15 cellular contexts compared by ENCODE assay signal in genomic region chr1:81703736-81704463, GRCh38.
DNase-seq lines count a peak whose midpoint lies in the region; ATAC-seq and TF ChIP-seq lines count a peak whose summit lies in the region.
"Had no signal": no experiment of that assay in that cellular context is flagged by ENCODE, and none has a peak within 500 bp of the region (broad histone marks: within the 10 kb centered on the region; RNA-seq: fewer than 3 reads in every experiment).

No MANE protein-coding gene starts in this region.

- no peaks in the 10 kb centered on the region for H3K27me3 Mint-ChIP-seq in mesothelial cell of epicardium (ENCODE audit: low read depth)
- no peaks in the 10 kb centered on the region for H3K27me3 Mint-ChIP-seq in T-cell

- H3K27ac ChIP-seq in AG04450 (ENCODE audit: low read depth, low read length): peak overlapping the region; percentile 62
- H3K27ac ChIP-seq: suprapubic skin had no signal

- H3K9me3 Mint-ChIP-seq in mesothelial cell of epicardium: no peaks in the 10 kb centered on the region
- H3K9me3 Mint-ChIP-seq in T-cell: peaks cover 6 to 20% (median 8%) of the 10 kb centered on the region in 3 donors

- DNase-seq in AG04450 (ENCODE audit: low read depth, low spot score): no peak
- peak; percentile 82 for DNase-seq in epithelial cell of esophagus (ENCODE audit: low read depth)
- DNase-seq in mesothelial cell of epicardium (ENCODE audit: low spot score in 2 of 2, unreplicated experiment in 2 of 2): no peak
- no peak for DNase-seq in T-cell
- DNase-seq in H4 (ENCODE audit: low spot score): no peak
- DNase-seq: DMS 273 treated with DMSO at 0.1 percent for 48 hours, NCI-H1417, NCI-H510A, nucleus accumbens had no signal

- TF ChIP-seq CTCF in AG04450 (IDR thresholded peaks at IDR 0.05; ENCODE audit: low read depth, low read length) (no peak), epithelial cell of esophagus (IDR thresholded peaks at IDR 0.05; ENCODE audit: insufficient read depth, low read depth, low read length, missing control alignments) (no peak), mesothelial cell of epicardium (IDR thresholded peaks at IDR 0.05; ENCODE audit: unreplicated experiment) (no peak)

- no peak for TF ChIP-seq RAD21 in Ishikawa (IDR thresholded peaks at IDR 0.05; ENCODE audit: low read depth)

- peak overlapping the region; percentile 19 for H3K27ac Mint-ChIP-seq in mesothelial cell of epicardium
- no peak overlapping the region for H3K27ac Mint-ChIP-seq in T-cell

- H3K36me3 Mint-ChIP-seq in mesothelial cell of epicardium (no peaks in the 10 kb centered on the region), T-cell (no peaks in the 10 kb centered on the region)

- TF ChIP-seq EP300 in Ishikawa (IDR thresholded peaks at IDR 0.05; ENCODE audit: borderline replicate concordance): peak; percentile 47; the same call in 1 of the 2 replicates

- no peaks in the 10 kb centered on the region for H3K9me3 ChIP-seq in AG04450 (ENCODE audit: control insufficient read depth, insufficient read depth, low read length)
- H3K9me3 ChIP-seq: suprapubic skin had no signal

- H3K4me3 ChIP-seq in AG04450 (ENCODE audit: low read depth, low read length) (no peak overlapping the region), epithelial cell of esophagus (ENCODE audit: low read length) (peak overlapping the region; percentile 61)
- H3K4me3 ChIP-seq: K562, lung, suprapubic skin had no signal

- POLR2A ChIA-PET in AG04450 (lab: Yijun Ruan, JAX): no interaction called here
- POLR2A ChIA-PET in T-cell (lab: Charles Lee): no interaction called here

- H3K4me1 Mint-ChIP-seq in mesothelial cell of epicardium (peaks cover 64% of the 10 kb centered on the region), T-cell (no peaks in the 10 kb centered on the region)

- no peak overlapping the region for H3K4me3 Mint-ChIP-seq in mesothelial cell of epicardium
- H3K4me3 Mint-ChIP-seq in T-cell: no peak overlapping the region

- CTCF ChIA-PET in AG04450 (lab: Charles Lee) (no interaction called here), T-cell (lab: Charles Lee) (no interaction called here)

- ATAC-seq in T-cell (replicated peaks in 1 of 4) (no peak), HG02973 (IDR thresholded peaks at IDR 0.05; ENCODE audit: unreplicated experiment) (no peak), HG03520 (IDR thresholded peaks at IDR 0.05; ENCODE audit: unreplicated experiment) (no peak)
- ATAC-seq: K562 had no signal

- H3K27me3 ChIP-seq in AG04450 (ENCODE audit: control insufficient read depth, insufficient read depth, low read length): no peaks in the 10 kb centered on the region
- H3K27me3 ChIP-seq: suprapubic skin had no signal

TF ChIP-seq in Ishikawa, 13 proteins besides CTCF, POLR2A, EP300 and RAD21:
- peak; percentile 38; the same call in 1 of the 2 replicates for TF ChIP-seq TEAD4 (IDR thresholded peaks at IDR 0.05)
- no peak for TF ChIP-seq USF1 (IDR thresholded peaks at IDR 0.05)
- no peak for TF ChIP-seq TCF12 (IDR thresholded peaks at IDR 0.05; ENCODE audit: low read depth)
- TF ChIP-seq CREB1 (IDR thresholded peaks at IDR 0.05; ENCODE audit: low read depth): no peak
- TF ChIP-seq TAF1 (IDR thresholded peaks at IDR 0.05; ENCODE audit: low read depth): no peak
